8 cellular contexts compared by ENCODE assay signal in the genomic region with DNA sequence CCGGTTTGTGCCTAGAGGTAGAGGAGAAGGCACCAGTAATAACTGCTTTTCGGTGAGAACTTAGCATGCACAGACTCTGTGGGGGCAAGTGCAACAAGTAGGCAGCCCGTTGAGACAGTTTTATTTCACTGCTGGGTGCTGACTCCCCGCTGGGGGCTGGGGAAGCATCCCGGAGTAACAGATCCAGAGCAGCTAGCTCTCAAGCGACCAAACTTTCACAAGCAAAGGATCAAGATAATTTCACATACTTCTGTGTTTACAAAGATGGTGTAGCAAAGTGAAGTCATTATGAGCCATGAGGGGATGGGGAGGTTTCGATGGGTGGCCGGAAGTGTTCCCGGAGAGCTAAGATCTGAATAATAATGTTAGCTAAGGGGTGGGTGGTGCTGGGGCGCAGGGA. TPM values are rescaled to one million over a fixed set of nuclear protein-coding genes. Genes with fewer than 3 reads are reported as not detected.
A peak's percentile ranks its signal among the peaks of the same experiment; 100 is the strongest.
DNase-seq lines count a peak whose midpoint lies in the region; ATAC-seq and TF ChIP-seq lines count a peak whose summit lies in the region.

No MANE protein-coding gene starts in this region.

- H3K27me3 Mint-ChIP-seq in activated T-helper 17 cell treated with anti-CD3 and anti-CD28 coated beads, Interleukin-2, amount 50 U/mL, for 72 hours = no peaks in the 10 kb centered on the region
- peaks cover 11% of the 10 kb centered on the region for H3K27me3 Mint-ChIP-seq in glutamatergic neuron (ENCODE audit: unreplicated experiment)

- WGBS in esophagus squamous epithelium, 2 donors = 66 to 75% methylated on average over 9 to 10 of the region's 10 CpGs

- H3K4me1 Mint-ChIP-seq in activated T-helper 17 cell treated with anti-CD3 and anti-CD28 coated beads, Interleukin-2, amount 50 U/mL, for 72 hours = peaks cover 33% of the 10 kb centered on the region
- peaks cover 17% of the 10 kb centered on the region for H3K4me1 Mint-ChIP-seq in glutamatergic neuron (ENCODE audit: low read depth, unreplicated experiment)

- in situ Hi-C loops in ACHN (cut with HindIII; ENCODE audit: low pct_ligation_motif_present, low pct_unique_long_range_greater_than_20kb, low sequenced_read_pairs) = no loop called here

- H2AFZ ChIP-seq in ACC112 (ENCODE audit: low read length, unreplicated experiment) = no peak overlapping the region

- no peaks in the 10 kb centered on the region for H3K9me3 Mint-ChIP-seq in activated T-helper 17 cell treated with anti-CD3 and anti-CD28 coated beads, Interleukin-2, amount 50 U/mL, for 72 hours
- H3K9me3 Mint-ChIP-seq in glutamatergic neuron (ENCODE audit: unreplicated experiment) = peaks cover 15% of the 10 kb centered on the region

- no peak for TF ChIP-seq CTCF in glutamatergic neuron (IDR thresholded peaks at IDR 0.05; ENCODE audit: partially characterized antibody, unreplicated experiment)
- no peak for TF ChIP-seq CTCF in esophagus squamous epithelium (IDR thresholded peaks at IDR 0.05)

- no peak for TF ChIP-seq POLR2A in esophagus squamous epithelium (IDR thresholded peaks at IDR 0.05)

- H3K79me2 ChIP-seq in ACC112 (ENCODE audit: control insufficient read depth, insufficient read depth, low read length, unreplicated experiment) = peaks cover 71% of the 10 kb centered on the region

- H3K4me1 ChIP-seq in ACC112 (ENCODE audit: control insufficient read depth, insufficient read depth, low read length, unreplicated experiment) (peaks cover 30% of the 10 kb centered on the region), esophagus squamous epithelium (peaks cover 26 to 49% (median 31%) of the 10 kb centered on the region in 3 donors)

- H3K4me3 Mint-ChIP-seq in activated T-helper 17 cell treated with anti-CD3 and anti-CD28 coated beads, Interleukin-2, amount 50 U/mL, for 72 hours = peak overlapping the region; percentile 80
- no peak overlapping the region for H3K4me3 Mint-ChIP-seq in glutamatergic neuron (ENCODE audit: unreplicated experiment)

- no peak for ATAC-seq in activated T-helper 17 cell treated with anti-CD3 and anti-CD28 coated beads, Interleukin-2, amount 50 U/mL, for 72 hours (replicated peaks)
- ATAC-seq in HG02970 (IDR thresholded peaks at IDR 0.05; ENCODE audit: low FRiP score, unreplicated experiment) (no peak), HG03108 (IDR thresholded peaks at IDR 0.05; ENCODE audit: unreplicated experiment) (no peak)

- H3K36me3 ChIP-seq in ACC112 (ENCODE audit: insufficient read depth, low read length) = no peaks in the 10 kb centered on the region
- peaks cover 0 to 20% (median 0%) of the 10 kb centered on the region in 3 donors for H3K36me3 ChIP-seq in esophagus squamous epithelium

- DNase-seq in GM03348 (ENCODE audit: low spot score) (peak; percentile 75), glutamatergic neuron (no peak), esophagus squamous epithelium (lab: John Stamatoyannopoulos, UW) (no peak), ACHN (no peak)

- peak overlapping the region; percentile 83 for H3K27ac ChIP-seq in ACC112 (ENCODE audit: low read depth, low read length)
- H3K27ac ChIP-seq in esophagus squamous epithelium = no peak overlapping the region

- H3K27me3 ChIP-seq in ACC112 (ENCODE audit: insufficient read depth, low read length) (no peaks in the 10 kb centered on the region), esophagus squamous epithelium (no peaks in the 10 kb centered on the region)

- H3K9me3 ChIP-seq in esophagus squamous epithelium = no peaks in the 10 kb centered on the region

- H3K27ac Mint-ChIP-seq in activated T-helper 17 cell treated with anti-CD3 and anti-CD28 coated beads, Interleukin-2, amount 50 U/mL, for 72 hours = peak overlapping the region; percentile 92
- peak overlapping the region; percentile 26 for H3K27ac Mint-ChIP-seq in glutamatergic neuron (ENCODE audit: unreplicated experiment)

- H3K36me3 Mint-ChIP-seq in activated T-helper 17 cell treated with anti-CD3 and anti-CD28 coated beads, Interleukin-2, amount 50 U/mL, for 72 hours (ENCODE audit: low read depth) = peaks cover 73% of the 10 kb centered on the region
- H3K36me3 Mint-ChIP-seq in glutamatergic neuron (ENCODE audit: unreplicated experiment) = no peaks in the 10 kb centered on the region

- intact Hi-C loops in esophagus squamous epithelium (cut with DNase I) = no loop called here

- H3K4me3 ChIP-seq in ACC112 (ENCODE audit: low read depth, low read length) = peak overlapping the region; percentile 97
- H3K4me3 ChIP-seq in esophagus squamous epithelium = no peak overlapping the region

RNA-seq across cellular contexts. Expression of gene NACC1, which starts 2.8 kb away (rescaled TPM):
- 10 to 100 TPM; 70.8 to 80.6 TPM for total RNA-seq in activated T-helper 17 cell treated with anti-CD3 and anti-CD28 coated beads, Interleukin-2, amount 50 U/mL, for 72 hours
- 68.6 TPM for total RNA-seq in glutamatergic neuron (ENCODE audit: unreplicated experiment)
- total RNA-seq in esophagus squamous epithelium = 10 to 100 TPM; 26.7 to 45.5 (median 37.1) TPM

RNA-seq across cellular contexts. Expression of gene TRMT1, which starts 4.3 kb away (rescaled TPM):
- total RNA-seq in activated T-helper 17 cell treated with anti-CD3 and anti-CD28 coated beads, Interleukin-2, amount 50 U/mL, for 72 hours = 10 to 100 TPM; 66.4 to 83.2 TPM
- total RNA-seq in glutamatergic neuron (ENCODE audit: unreplicated experiment) = 29.2 TPM
- 10 to 100 TPM; 19.4 to 42.5 (median 29.0) TPM for total RNA-seq in esophagus squamous epithelium

RNA-seq across cellular contexts. Expression of gene LYL1, which starts 18.2 kb away (rescaled TPM):
- total RNA-seq in activated T-helper 17 cell treated with anti-CD3 and anti-CD28 coated beads, Interleukin-2, amount 50 U/mL, for 72 hours = 1 to 10 TPM; 1.1 to 1.6 TPM
- 1.3 TPM for total RNA-seq in glutamatergic neuron (ENCODE audit: unreplicated experiment)
- 10 to 100 TPM in 1 of 4 donors, 1 to 10 TPM in 3; 2.1 to 13.0 (median 3.9) TPM for total RNA-seq in esophagus squamous epithelium

RNA-seq across cellular contexts. Expression of gene STX10, which starts 29.4 kb away (rescaled TPM):
- 10 to 100 TPM; 76.4 to 91.3 TPM for total RNA-seq in activated T-helper 17 cell treated with anti-CD3 and anti-CD28 coated beads, Interleukin-2, amount 50 U/mL, for 72 hours
- total RNA-seq in glutamatergic neuron (ENCODE audit: unreplicated experiment) (17.2 TPM), esophagus squamous epithelium (10 to 100 TPM; 50.3 to 80.4 (median 69.3) TPM)

RNA-seq across cellular contexts. Expression of gene IER2, which starts 29.4 kb away (rescaled TPM):
- 100 to 1,000 TPM in 1 of 2 donors, 10 to 100 TPM in 1; 85.9 to 140 TPM for total RNA-seq in activated T-helper 17 cell treated with anti-CD3 and anti-CD28 coated beads, Interleukin-2, amount 50 U/mL, for 72 hours
- total RNA-seq in glutamatergic neuron (ENCODE audit: unreplicated experiment) (109 TPM), esophagus squamous epithelium (100 to 1,000 TPM in 1 of 4 donors, 10 to 100 TPM in 3; 46.5 to 118 (median 76.9) TPM)
